2 cellular contexts compared by ENCODE assay signal in genomic region chr7:123588376-123588775, GRCh38.
TF ChIP-seq lines count a peak whose summit lies in the region.

No MANE protein-coding gene starts in this region.

TF ChIP-seq in HEK293, 187 proteins besides CTCF, POLR2A, EP300 and RAD21:
- TF ChIP-seq ZNF366 (tag by site-specific recombination; conservative IDR thresholded peaks at IDR 0.05): peak; percentile 42
- no peak for TF ChIP-seq ZNF148 (tag by site-specific recombination; IDR thresholded peaks at IDR 0.05; ENCODE audit: borderline replicate concordance)
TF ChIP-seq in HEK293: peak in this region for 1.

TF ChIP-seq in K562, 482 proteins besides CTCF, POLR2A, EP300 and RAD21:
- TF ChIP-seq KDM2B (CRISPR knock-in tag; IDR thresholded peaks at IDR 0.05) (no peak), HNRNPL (IDR thresholded peaks at IDR 0.05; ENCODE audit: low read depth, low read length) (no peak), NR1H2 (CRISPR knock-in tag; IDR thresholded peaks at IDR 0.05) (no peak), HLTF (IDR thresholded peaks at IDR 0.05) (peak; percentile 74; the same call in 1 of the 2 replicates), E2F1 (CRISPR knock-in tag; IDR thresholded peaks at IDR 0.05) (no peak), SIX5 (IDR thresholded peaks at IDR 0.05; ENCODE audit: borderline replicate concordance in 1 of 2, insufficient read depth in 1 of 2, low read depth in 1 of 2, low read length in 2 of 2) (no peak), ZNF431 (CRISPR knock-in tag; IDR thresholded peaks at IDR 0.05) (no peak), THRB (CRISPR knock-in tag; conservative IDR thresholded peaks at IDR 0.05) (0 out of 2 replicates have a peak, but pooled peaks have one; percentile 46), ZBTB26 (CRISPR knock-in tag; IDR thresholded peaks at IDR 0.05) (0 out of 2 replicates have a peak, but pooled peaks have one; percentile 41), HBP1 (CRISPR knock-in tag; IDR thresholded peaks at IDR 0.05) (peak; percentile 64; the same call in 1 of the 2 replicates), KDM1A (IDR thresholded peaks at IDR 0.05) (no peak), SREBF2 (CRISPR knock-in tag; IDR thresholded peaks at IDR 0.05) (no peak), ZNF217 (CRISPR knock-in tag; IDR thresholded peaks at IDR 0.05) (no peak), LARP7 (IDR thresholded peaks at IDR 0.05) (0 out of 2 replicates have a peak, but pooled peaks have one; percentile 35), ARHGAP35 (IDR thresholded peaks at IDR 0.05; ENCODE audit: partially characterized antibody) (no peak), OTX1 (CRISPR knock-in tag; IDR thresholded peaks at IDR 0.05) (0 out of 2 replicates have a peak, but pooled peaks have one; percentile 38), TBP (optimal IDR thresholded peaks at IDR 0.05; ENCODE audit: low read depth, low read length) (no peak), ZNF512 (tag; IDR thresholded peaks at IDR 0.05) (peak; percentile 95), KDM5B (IDR thresholded peaks at IDR 0.05; ENCODE audit: insufficient replicate concordance, low read depth, low read length) (no peak), ZNF589 (CRISPR knock-in tag; IDR thresholded peaks at IDR 0.05; ENCODE audit: low read depth) (no peak), ZNF12 (CRISPR knock-in tag; IDR thresholded peaks at IDR 0.05) (no peak)
